Comparison of ENCODE assay signal across 8 cellular contexts in genomic region chr17:82297280-82297803, GRCh38. TPM values are rescaled to one million over a fixed set of nuclear protein-coding genes. Genes with fewer than 3 reads are reported as not detected.
DNase-seq lines count a peak whose midpoint lies in the region; ATAC-seq, FAIRE-seq and TF ChIP-seq lines count a peak whose summit lies in the region.

No MANE protein-coding gene starts in this region.

- H4K20me1 ChIP-seq in astrocyte (ENCODE audit: insufficient read depth, low read length) = no peaks in the 10 kb centered on the region

- FAIRE-seq in astrocyte (lab: Jason Lieb, UNC) = no peak

- H3K27ac Mint-ChIP-seq in astrocyte (ENCODE audit: unreplicated experiment) = no peak overlapping the region

- H3K27me3 Mint-ChIP-seq in astrocyte (ENCODE audit: low read depth, unreplicated experiment) = peaks cover 23% of the 10 kb centered on the region

- peaks cover 3% of the 10 kb centered on the region for H3K4me1 Mint-ChIP-seq in astrocyte (ENCODE audit: low read depth, unreplicated experiment)

- DNase-seq in EH (ENCODE audit: low read depth) = peak; percentile 82
- DNase-seq in HS-5 (ENCODE audit: low read depth) = peak; percentile 54
- DNase-seq in T1000 (lab: John Stamatoyannopoulos, UW) = peak; percentile 69
- peak; percentile 80 for DNase-seq in astrocyte (ENCODE audit: low read depth)
- DNase-seq in left lobe of liver (ENCODE audit: low spot score) = peak; percentile 69
- DNase-seq in stimulated activated CD4-positive, alpha-beta T cell treated with anti-CD3 and anti-CD28 coated beads, TNF-alpha, amount 100 ng/mL, for 24 hours (ENCODE audit: low read depth in 3 of 3) = peak; percentile 68 to 93 (median 76)
- DNase-seq in NCI-H446 treated with DMSO at 0.1 percent for 48 hours (lab: John Stamatoyannopoulos, UW) = no peak

- H3K9ac ChIP-seq in astrocyte (ENCODE audit: low read length) = peak overlapping the region; percentile 82

- no peaks in the 10 kb centered on the region for H3K9me3 ChIP-seq in astrocyte (ENCODE audit: insufficient read depth, low read depth, low read length)

- H3K4me2 ChIP-seq in astrocyte (ENCODE audit: low read length) = peak overlapping the region; percentile 87

- no peaks in the 10 kb centered on the region for H3K27me3 ChIP-seq in astrocyte (ENCODE audit: insufficient read depth, low read length)

- no peaks in the 10 kb centered on the region for H3K9me3 Mint-ChIP-seq in astrocyte (ENCODE audit: unreplicated experiment)

- no peak for ATAC-seq in left lobe of liver
- ATAC-seq in GM19324 (IDR thresholded peaks at IDR 0.05; ENCODE audit: low FRiP score, unreplicated experiment) = no peak

- no peaks in the 10 kb centered on the region for H3K79me2 ChIP-seq in astrocyte (ENCODE audit: insufficient read depth, low read length)

- H3K36me3 Mint-ChIP-seq in astrocyte (ENCODE audit: low read depth, unreplicated experiment) = no peaks in the 10 kb centered on the region

- TF ChIP-seq CTCF in astrocyte (IDR thresholded peaks at IDR 0.05; ENCODE audit: insufficient read depth, low read depth, low read length) = no peak

- peak overlapping the region; percentile 87 for H2AFZ ChIP-seq in astrocyte (ENCODE audit: low read depth, low read length)

- peaks cover 28% of the 10 kb centered on the region for H3K4me1 ChIP-seq in astrocyte (ENCODE audit: insufficient read depth, low read length)

- H3K4me3 Mint-ChIP-seq in astrocyte (ENCODE audit: unreplicated experiment) = peak overlapping the region; percentile 60

- no peaks in the 10 kb centered on the region for H3K36me3 ChIP-seq in astrocyte (ENCODE audit: insufficient read depth, low read length)

- H3K27ac ChIP-seq in astrocyte (ENCODE audit: low read depth, low read length) = peak overlapping the region; percentile 85

- H3K4me3 ChIP-seq in astrocyte (ENCODE audit: insufficient read depth, low read depth, low read length) = peak overlapping the region; percentile 58

RNA-seq across cellular contexts. Expression of gene CD7, which starts 20.1 kb away (rescaled TPM):
- total RNA-seq in astrocyte (0.18 and 0.24 TPM in 2 replicates), left lobe of liver (1.4 TPM)

RNA-seq across cellular contexts. Expression of gene CSNK1D, which starts 23.8 kb away (rescaled TPM):
- total RNA-seq in astrocyte (146 and 153 TPM in 2 replicates), left lobe of liver (49.6 TPM)

RNA-seq across cellular contexts. Expression of gene SECTM1, which starts 36.2 kb away (rescaled TPM):
- total RNA-seq in astrocyte (0.27 TPM in 1 of 2 replicates, not detected in the other), left lobe of liver (3.0 TPM)
